In the genomic region with DNA sequence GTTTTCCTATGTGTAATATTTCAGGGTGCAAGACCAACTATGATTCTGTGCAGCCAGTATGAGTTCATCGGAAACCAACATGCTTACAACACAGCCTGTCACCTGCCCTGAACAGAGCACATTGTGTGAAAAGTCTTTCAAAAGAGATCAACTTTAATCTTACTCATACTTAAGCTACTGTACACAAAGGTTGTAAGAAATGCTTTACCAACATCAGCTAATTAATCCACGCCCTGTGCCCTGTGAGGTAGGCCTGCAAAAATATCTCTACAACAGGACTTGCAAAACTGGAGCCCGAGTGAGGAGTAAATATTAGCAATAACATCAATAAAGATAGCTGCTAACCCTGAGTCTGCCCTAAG, we compare ENCODE assay signal across 25 cellular contexts. TPM values are rescaled to one million over a fixed set of nuclear protein-coding genes. Genes with fewer than 3 reads are reported as not detected.
A peak's percentile ranks its signal among the peaks of the same experiment; 100 is the strongest.
DNase-seq lines count a peak whose midpoint lies in the region; ATAC-seq and TF ChIP-seq lines count a peak whose summit lies in the region.
"Had no signal": no experiment of that assay in that cellular context is flagged by ENCODE, and none has a peak within 500 bp of the region (broad histone marks: within the 10 kb centered on the region; RNA-seq: fewer than 3 reads in every experiment).

No MANE protein-coding gene starts in this region.

- H3K9me3 ChIP-seq in right cardiac atrium (ENCODE audit: control insufficient read depth, low read length), result no peaks in the 10 kb centered on the region
- H3K9me3 ChIP-seq: A549, tibial artery had no signal

- H3K27me3 ChIP-seq in right cardiac atrium (ENCODE audit: control insufficient read depth, insufficient read depth), result no peaks in the 10 kb centered on the region
- H3K27me3 ChIP-seq: tibial artery had no signal

- 93% methylated on average over 3 of the region's 3 CpGs for WGBS in right cardiac atrium

- TF ChIP-seq CTCF in retinal pigment epithelial cell (conservative IDR thresholded peaks at IDR 0.05; ENCODE audit: low read depth, low read length), result no peak

- H3K4me3 ChIP-seq in right cardiac atrium (ENCODE audit: low read length) (no peak overlapping the region), retinal pigment epithelial cell (ENCODE audit: low read length) (no peak overlapping the region)
- H3K4me3 ChIP-seq: A549, tibial artery had no signal

- DNase-seq in right cardiac atrium (no peak), cardiac septum (ENCODE audit: low spot score) (no peak), retinal pigment epithelial cell (ENCODE audit: low read depth) (peak; percentile 87), NCI-H2107 (lab: John Stamatoyannopoulos, UW) (no peak), amygdala (lab: John Stamatoyannopoulos, UW) (no peak)
- no peak for DNase-seq in stimulated activated CD4-positive, alpha-beta T cell treated with anti-CD3 and anti-CD28 coated beads, Interleukin-12 subunit alpha, Interleukin-12 subunit beta, amount 100 ng/mL, for 4 hours
- DNase-seq: activated CD4-positive, alpha-beta T cell treated with anti-CD3 and anti-CD28 coated beads for 1 hour; activated CD8-positive, alpha-beta T cell treated with anti-CD3 and anti-CD28 coated beads, Interleukin-2, amount 10 ng/mL, durations not matched to agents 7 days and 5 days; activated T-cell treated with anti-CD3 and anti-CD28 coated beads, Interleukin-2, amount 50 U/mL, for 1 hour; dermis blood vessel endothelial cell; glutamatergic neuron; KBM-7; kidney glomerular epithelial cell; naive B cell; NCI-H1436; NCI-H510A; NK-92 treated with Interleukin-12 subunit alpha and Interleukin-12 subunit beta, amount 100 ng/mL, for 24 hours; retina; stimulated activated CD4-positive, alpha-beta T cell treated with anti-CD3 and anti-CD28 coated beads, Interleukin-4, amount 100 ng/mL, for 4 hours; stimulated activated naive CD4-positive, alpha-beta T cell treated with Interleukin-2 at 50 U/mL for 16 hours; T-cell; tibial artery had no signal

- intact Hi-C loops in right cardiac atrium (cut with DNase I) (no loop called here), cardiac septum (cut with DNase I) (no loop called here)

- peak overlapping the region; percentile 10 for H3K27ac ChIP-seq in right cardiac atrium (ENCODE audit: low read length)
- H3K27ac ChIP-seq: A549, tibial artery had no signal

- ATAC-seq in right cardiac atrium (no peak), esophagus mucosa (peak; percentile 96), GM19351 (IDR thresholded peaks at IDR 0.05; ENCODE audit: unreplicated experiment) (no peak)
- ATAC-seq: A549; activated CD8-positive, alpha-beta T cell treated with anti-CD3 and anti-CD28 coated beads, Interleukin-2, amount 10 ng/mL, durations not matched to agents 7 days and 5 days; T-cell had no signal

- H3K4me1 ChIP-seq in right cardiac atrium (ENCODE audit: control insufficient read depth, insufficient read depth, low read length), result peaks cover 34% of the 10 kb centered on the region
- H3K4me1 ChIP-seq: A549 had no signal

RNA-seq across cellular contexts. Expression of a gene that starts 15.1 kb away (rescaled TPM):
- total RNA-seq in right cardiac atrium (10 to 100 TPM; 14.2 to 27.9 (median 24.3) TPM), cardiac septum (15.6 TPM), esophagus mucosa (27.0 TPM)
- 13.4 TPM for polyA plus RNA-seq in right cardiac atrium
